In genomic region chr13:108686027-108686426, GRCh38 we compare ENCODE assay signal across 22 cellular contexts. TPM values are rescaled to one million over a fixed set of nuclear protein-coding genes. Genes with fewer than 3 reads are reported as not detected.
A peak's percentile ranks its signal among the peaks of the same experiment; 100 is the strongest.
DNase-seq lines count a peak whose midpoint lies in the region; ATAC-seq, FAIRE-seq and TF ChIP-seq lines count a peak whose summit lies in the region.
"Had no signal": no experiment of that assay in that cellular context is flagged by ENCODE, and none has a peak within 500 bp of the region (broad histone marks: within the 10 kb centered on the region; RNA-seq: fewer than 3 reads in every experiment).

No MANE protein-coding gene starts in this region.

- H3K27ac ChIP-seq in OCI-LY3 (ENCODE audit: low read length) (no peak overlapping the region), GM12878 (ENCODE audit: control insufficient read depth, insufficient read depth) (no peak overlapping the region), right atrium auricular region (no peak overlapping the region)
- H3K27ac ChIP-seq: BLaER1 had no signal

- DNase-seq in GM12878 (ENCODE audit: low read depth, low spot score) (no peak), right atrium auricular region (ENCODE audit: low spot score) (no peak)
- no peak for DNase-seq in stimulated activated effector memory CD8-positive, alpha-beta T cell treated with anti-CD3 and anti-CD28 coated beads, Interleukin-12 subunit alpha, Interleukin-12 subunit beta, amount 100 ng/mL, for 72 hours (ENCODE audit: low spot score in 2 of 2)
- no peak for DNase-seq in activated CD4-positive, alpha-beta T cell treated with anti-CD3 and anti-CD28 coated beads, Interleukin-2, amount 50 U/mL, for 48 hours
- DNase-seq: 8988T; ACHN; BE2C; C1 segment of cervical spinal cord; Caco-2; Calu3; CD4-positive, alpha-beta memory T cell; CD4-positive, CD25-positive, alpha-beta regulatory T cell; DMS79 treated with DMSO at 0.1 percent for 48 hours; GF-D8 had no signal

- H3K4me1 Mint-ChIP-seq in stimulated activated effector memory CD8-positive, alpha-beta T cell treated with anti-CD3 and anti-CD28 coated beads, Interleukin-12 subunit alpha, Interleukin-12 subunit beta, amount 100 ng/mL, for 72 hours = no peaks in the 10 kb centered on the region
- H3K4me1 Mint-ChIP-seq: CD14-positive monocyte; CD4-positive, alpha-beta memory T cell; CD4-positive, CD25-positive, alpha-beta regulatory T cell had no signal

- POLR2A ChIA-PET in GM12878 (lab: Charles Lee) = no interaction called here

- CTCF ChIA-PET in GM12878 (lab: Yijun Ruan, JAX) = interaction anchor here (0.8 kb wide), 1 partner anchor 21 kb away, joined by 4 read pairs; no protein-coding TSS in a partner anchor

- no peak overlapping the region for H3K27ac Mint-ChIP-seq in stimulated activated effector memory CD8-positive, alpha-beta T cell treated with anti-CD3 and anti-CD28 coated beads, Interleukin-12 subunit alpha, Interleukin-12 subunit beta, amount 100 ng/mL, for 72 hours
- H3K27ac Mint-ChIP-seq: CD4-positive, alpha-beta memory T cell; CD4-positive, CD25-positive, alpha-beta regulatory T cell had no signal

- H3K4me1 ChIP-seq in OCI-LY3 (ENCODE audit: low read length) (no peaks in the 10 kb centered on the region), GM12878 (ENCODE audit: control insufficient read depth, insufficient read depth, low read length) (no peaks in the 10 kb centered on the region), right atrium auricular region (no peaks in the 10 kb centered on the region)
- H3K4me1 ChIP-seq: BE2C, BLaER1 had no signal

- H3K9me3 Mint-ChIP-seq in stimulated activated effector memory CD8-positive, alpha-beta T cell treated with anti-CD3 and anti-CD28 coated beads, Interleukin-12 subunit alpha, Interleukin-12 subunit beta, amount 100 ng/mL, for 72 hours = peaks cover 2% of the 10 kb centered on the region
- H3K9me3 Mint-ChIP-seq: CD4-positive, alpha-beta memory T cell had no signal

- H3K9ac ChIP-seq in OCI-LY3 (ENCODE audit: low read length) (no peak overlapping the region), GM12878 (ENCODE audit: control insufficient read depth, insufficient read depth, low read length) (no peak overlapping the region)
- H3K9ac ChIP-seq: BLaER1 had no signal

- H3K4me3 ChIP-seq in OCI-LY3 (ENCODE audit: low read length) = no peak overlapping the region
- H3K4me3 ChIP-seq in GM12878 = no peak overlapping the region
- H3K4me3 ChIP-seq in right atrium auricular region = no peak overlapping the region
- H3K4me3 ChIP-seq: BLaER1 had no signal

- H3K27me3 ChIP-seq in OCI-LY3 (ENCODE audit: low read depth, low read length) (no peaks in the 10 kb centered on the region), GM12878 (replicated peaks in 1 of 2; ENCODE audit: control insufficient read depth in 2 of 2, insufficient read depth in 2 of 2, low read length in 1 of 2) (no peaks in the 10 kb centered on the region), right atrium auricular region (no peaks in the 10 kb centered on the region)
- H3K27me3 ChIP-seq: BLaER1 had no signal

- H3K4me3 Mint-ChIP-seq in stimulated activated effector memory CD8-positive, alpha-beta T cell treated with anti-CD3 and anti-CD28 coated beads, Interleukin-12 subunit alpha, Interleukin-12 subunit beta, amount 100 ng/mL, for 72 hours = no peak overlapping the region
- H3K4me3 Mint-ChIP-seq: CD14-positive monocyte; CD4-positive, alpha-beta memory T cell; CD4-positive, CD25-positive, alpha-beta regulatory T cell had no signal

- no peak for FAIRE-seq in GM12878 (lab: Jason Lieb, UNC)
- FAIRE-seq: A204.1, D721Med, G401.6, GM12892, GM18507 had no signal

- no peak for TF ChIP-seq CTCF in OCI-LY3 (IDR thresholded peaks at IDR 0.05; ENCODE audit: low read depth, low read length)
- no peak for TF ChIP-seq CTCF in GM12878 (IDR thresholded peaks at IDR 0.05 in 2 of 3, conservative IDR thresholded peaks at IDR 0.05 in 1 of 3; ENCODE audit: control insufficient read depth in 2 of 3, extremely low read depth in 1 of 3, insufficient read depth in 1 of 3, low read depth in 3 of 3, low read length in 3 of 3)
- no peak for TF ChIP-seq CTCF in right atrium auricular region (IDR thresholded peaks at IDR 0.05)

- H4K20me1 ChIP-seq in OCI-LY3 (ENCODE audit: insufficient read depth, low read length) (no peaks in the 10 kb centered on the region), GM12878 (ENCODE audit: control insufficient read depth, insufficient read depth) (no peaks in the 10 kb centered on the region)
- H4K20me1 ChIP-seq: BLaER1 had no signal

- RAD21 ChIA-PET in GM12878 (lab: Charles Lee; ENCODE audit: unreplicated experiment) = no interaction called here

- in situ Hi-C loops in GM12878 (cut with MboI) = no loop called here

- no peaks in the 10 kb centered on the region for H3K79me2 ChIP-seq in OCI-LY3 (ENCODE audit: low read length)
- H3K79me2 ChIP-seq in GM12878 (ENCODE audit: control insufficient read depth, insufficient read depth, low read length) = no peaks in the 10 kb centered on the region

- no peak for TF ChIP-seq POLR2A in GM12878 (IDR thresholded peaks at IDR 0.05; ENCODE audit: low read depth, low read length)

- BruUV-seq in GM12878 (replicated peaks; lab: Mats Ljungman, UMichigan) = no TSS peak

- no peaks in the 10 kb centered on the region for H3K36me3 ChIP-seq in OCI-LY3 (replicated peaks; ENCODE audit: low read depth, low read length)
- no peaks in the 10 kb centered on the region for H3K36me3 ChIP-seq in GM12878 (ENCODE audit: control insufficient read depth in 2 of 2, insufficient read depth in 2 of 2, low read length in 1 of 2)
- no peaks in the 10 kb centered on the region for H3K36me3 ChIP-seq in right atrium auricular region
- H3K36me3 ChIP-seq: BE2C, BLaER1 had no signal

- no peak overlapping the region for H3K4me2 ChIP-seq in OCI-LY3 (ENCODE audit: low read length)
- no peak overlapping the region for H3K4me2 ChIP-seq in GM12878 (ENCODE audit: control insufficient read depth, insufficient read depth)
- H3K4me2 ChIP-seq: BLaER1 had no signal

- peak; percentile 55 for ATAC-seq in GM12878
- peak; percentile 11 for ATAC-seq in stimulated activated effector memory CD8-positive, alpha-beta T cell treated with anti-CD3 and anti-CD28 coated beads, Interleukin-12 subunit alpha, Interleukin-12 subunit beta, amount 100 ng/mL, for 72 hours

- H3K9me3 ChIP-seq in OCI-LY3 (ENCODE audit: insufficient read depth, low read length) (no peaks in the 10 kb centered on the region), GM12878 (replicated peaks; ENCODE audit: control insufficient read depth, insufficient read depth, low read length) (no peaks in the 10 kb centered on the region), right atrium auricular region (no peaks in the 10 kb centered on the region)
- H3K9me3 ChIP-seq: BE2C, BLaER1, Caco-2 had no signal

- no peak for TF ChIP-seq EP300 in GM12878 (IDR thresholded peaks at IDR 0.05; ENCODE audit: borderline replicate concordance in 1 of 2, control insufficient read depth in 1 of 2, low read depth in 2 of 2, low read length in 2 of 2)

- H2AFZ ChIP-seq in OCI-LY3 (ENCODE audit: low read depth, low read length) (0 out of 2 replicates have a peak overlapping the region, but pooled peaks have one; percentile 17), GM12878 (ENCODE audit: control insufficient read depth, low read depth, low read length) (no peak overlapping the region)

- SMC1A ChIA-PET in GM12878 (lab: Charles Lee; ENCODE audit: uncharacterized antibody, unreplicated experiment) = no interaction called here

- intact Hi-C loops in GM12878 (cut with micrococcal nuclease; ENCODE audit: unreplicated experiment) = no loop called here

- no peak for TF ChIP-seq RAD21 in GM12878 (IDR thresholded peaks at IDR 0.05; ENCODE audit: insufficient read depth, low read depth, low read length)

- no peaks in the 10 kb centered on the region for H3K36me3 Mint-ChIP-seq in stimulated activated effector memory CD8-positive, alpha-beta T cell treated with anti-CD3 and anti-CD28 coated beads, Interleukin-12 subunit alpha, Interleukin-12 subunit beta, amount 100 ng/mL, for 72 hours
- H3K36me3 Mint-ChIP-seq: CD14-positive monocyte; CD4-positive, alpha-beta memory T cell; CD4-positive, CD25-positive, alpha-beta regulatory T cell had no signal

- WGBS in GM12878 (ENCODE audit: insufficient coverage, insufficient replicate concordance, low lambda C conversion rate, missing lambda C conversion rate) = 31% methylated on average over 5 of the region's 5 CpGs

TF ChIP-seq in GM12878, 131 proteins besides CTCF, POLR2A, EP300 and RAD21 (continues in another document):
- no peak for TF ChIP-seq USF2 (IDR thresholded peaks at IDR 0.05; ENCODE audit: borderline replicate concordance, low read depth, low read length)
- no peak for TF ChIP-seq RCOR1 (conservative IDR thresholded peaks at IDR 0.05; ENCODE audit: low read depth, low read length)

RNA-seq across cellular contexts. Expression of gene MYO16, which starts 56.6 kb away (rescaled TPM):
- total RNA-seq in GM12878 (2013; cell fraction: nucleolus; rRNA removed) = 1.2 and 1.5 TPM in 2 replicates
- under 0.01 TPM in 1 of 2 replicates, not detected in the other for total RNA-seq in GM12878 (2014; rRNA removed)
- total RNA-seq in GM12878 (2014; rRNA removed; fragmentation: Illumina TruSeq; extraction: Trizol) = 0.04 and 0.05 TPM in 2 replicates
- 0.05 TPM in 1 of 2 replicates, not detected in the other for total RNA-seq in GM12878 (2021)
- polyA plus RNA-seq in GM12878 (2011; ENCODE audit: low read depth) = not detected
- polyA plus RNA-seq in GM12878 (2011; rRNA removed) = 1.7 and 1.8 TPM in 2 replicates
- polyA plus RNA-seq in GM12878 (2011; cell fraction: cytosol; rRNA removed) = 1.0 and 1.2 TPM in 2 replicates
- 2.7 and 4.9 TPM in 2 replicates for polyA plus RNA-seq in GM12878 (2011; cell fraction: nucleus; rRNA removed)
- polyA plus RNA-seq in GM12878 (2012) = 0.06 TPM in 1 of 2 replicates, not detected in the other
- 0.03 and 0.04 TPM in 2 replicates for polyA plus RNA-seq in GM12878 (2014; fragmentation: Illumina TruSeq; extraction: Trizol)
- polyA plus RNA-seq in GM12878 (2014; fragmentation: Nextera tagmentation; extraction: Ambion mirVana) = not detected
- 0.03 TPM in 1 of 2 replicates, not detected in the other for polyA plus RNA-seq in GM12878 (2014; rRNA removed)
- polyA plus RNA-seq in GM12878 (2016; fragmentation: Nextera tagmentation; extraction: Ambion mirVana) = under 1 TPM in 1 of 2 experiments, not detected in 1; 0.36 TPM
- polyA minus RNA-seq in GM12878 (2011; rRNA and poly(A)+ RNA removed) = 10.2 and 12.0 TPM in 2 replicates
- polyA minus RNA-seq in GM12878 (2011; cell fraction: cytosol; rRNA and poly(A)+ RNA removed) = 0.83 and 2.9 TPM in 2 replicates
- 16.9 and 17.1 TPM in 2 replicates for polyA minus RNA-seq in GM12878 (2011; cell fraction: nucleus; rRNA and poly(A)+ RNA removed)
- 1 to 10 TPM; 1.1 to 1.8 TPM for total RNA-seq in right atrium auricular region
- total RNA-seq: Caco-2 had no signal
- polyA plus RNA-seq: CD14-positive monocyte had no signal
